ENCODE assay signal across 16 cellular contexts in the genomic region with DNA sequence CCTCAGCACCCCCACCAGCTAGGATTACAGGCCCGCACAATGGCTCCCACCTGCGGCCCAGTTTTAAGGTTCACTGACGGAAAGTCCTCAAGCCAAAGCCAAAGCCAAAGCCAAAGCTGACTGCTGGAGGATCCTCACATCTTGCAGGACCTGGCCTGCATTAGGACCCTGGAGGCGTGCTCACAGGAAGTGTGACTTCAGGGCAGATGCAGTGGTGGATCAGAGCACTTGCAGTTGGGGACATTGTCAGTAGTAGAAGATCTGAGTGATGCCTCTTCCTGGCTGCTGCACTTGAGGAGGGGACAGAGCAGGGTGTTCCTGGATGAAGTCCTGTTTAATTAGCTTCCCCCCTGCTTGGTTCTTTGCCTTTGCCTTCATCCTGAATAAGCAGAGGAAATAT.
DNase-seq lines count a peak whose midpoint lies in the region; ATAC-seq and TF ChIP-seq lines count a peak whose summit lies in the region.
"Had no signal": no experiment of that assay in that cellular context is flagged by ENCODE, and none has a peak within 500 bp of the region (broad histone marks: within the 10 kb centered on the region; RNA-seq: fewer than 3 reads in every experiment).

No MANE protein-coding gene starts in this region.

- H3K36me3 Mint-ChIP-seq in activated T-cell treated with anti-CD3 and anti-CD28 coated beads, Interleukin-2, amount 50 U/mL, for 4 hours (ENCODE audit: insufficient read depth) = peaks cover 17% of the 10 kb centered on the region
- H3K36me3 Mint-ChIP-seq in central memory CD8-positive, alpha-beta T cell (ENCODE audit: insufficient read depth) = peaks cover 8% of the 10 kb centered on the region

- H3K27me3 Mint-ChIP-seq in activated T-cell treated with anti-CD3 and anti-CD28 coated beads, Interleukin-2, amount 50 U/mL, for 4 hours (ENCODE audit: low read depth) = no peaks in the 10 kb centered on the region
- H3K27me3 Mint-ChIP-seq in central memory CD8-positive, alpha-beta T cell = no peaks in the 10 kb centered on the region

- ATAC-seq in activated T-cell treated with anti-CD3 and anti-CD28 coated beads, Interleukin-2, amount 50 U/mL, for 4 hours = peak; percentile 33 to 56
- peak; percentile 71 for ATAC-seq in central memory CD8-positive, alpha-beta T cell (replicated peaks; ENCODE audit: extremely low read depth, poor library complexity, severe bottlenecking)
- ATAC-seq in sciatic nerve = no peak
- ATAC-seq in GM18867 (IDR thresholded peaks at IDR 0.05; ENCODE audit: unreplicated experiment) = no peak
- ATAC-seq: HCT116 had no signal

- TF ChIP-seq POLR2A in stomach (IDR thresholded peaks at IDR 0.05) = no peak

- 81 to 100% (median 92%) methylated on average over 4 of the region's 4 CpGs for WGBS in stomach, 5 donors

- intact Hi-C loops in sciatic nerve (cut with DNase I) (no loop called here), stomach (cut with DNase I; ENCODE audit: low total_unique reads) (no loop called here)

- H3K9me3 ChIP-seq in stomach = peaks cover 0 to 15% (median 3%) of the 10 kb centered on the region in 4 donors

- peak overlapping the region; percentile 45 for H3K4me3 Mint-ChIP-seq in activated T-cell treated with anti-CD3 and anti-CD28 coated beads, Interleukin-2, amount 50 U/mL, for 4 hours
- peak overlapping the region; percentile 71 for H3K4me3 Mint-ChIP-seq in central memory CD8-positive, alpha-beta T cell

- peaks cover 68% of the 10 kb centered on the region for H3K4me1 Mint-ChIP-seq in activated T-cell treated with anti-CD3 and anti-CD28 coated beads, Interleukin-2, amount 50 U/mL, for 4 hours (ENCODE audit: low read depth)
- peaks cover 48% of the 10 kb centered on the region for H3K4me1 Mint-ChIP-seq in central memory CD8-positive, alpha-beta T cell

- DNase-seq in activated T-cell treated with anti-CD3 and anti-CD28 coated beads, Interleukin-2, amount 50 U/mL, for 4 hours = no peak
- no peak for DNase-seq in activated T-cell treated with anti-CD3 and anti-CD28 coated beads, Interleukin-2, amount 50 U/mL, for 48 hours
- DNase-seq in NAMALWA (ENCODE audit: low spot score) = peak; percentile 30
- no peak for DNase-seq in central memory CD8-positive, alpha-beta T cell (ENCODE audit: low spot score in 2 of 2)
- peak; percentile 10 for DNase-seq in sciatic nerve (ENCODE audit: low spot score)
- no peak for DNase-seq in stomach
- no peak for DNase-seq in NCI-H82 (lab: John Stamatoyannopoulos, UW)
- DNase-seq: ACHN, dermis blood vessel endothelial cell, DMS 273 treated with DMSO at 0.1 percent for 48 hours, NCI-H2081, NCI-H774, small intestine had no signal

- no peaks in the 10 kb centered on the region for H3K27me3 ChIP-seq in stomach

- H3K27ac ChIP-seq in stomach = no peak overlapping the region
- H3K27ac ChIP-seq: thoracic aorta had no signal

- peaks cover 0 to 8% (median 0%) of the 10 kb centered on the region in 4 donors for H3K4me1 ChIP-seq in stomach

- TF ChIP-seq EP300 in stomach (IDR thresholded peaks at IDR 0.05) = no peak

- H3K36me3 ChIP-seq in stomach = peaks cover 0 to 69% (median 34%) of the 10 kb centered on the region in 4 donors
- H3K36me3 ChIP-seq: thoracic aorta had no signal

- peak overlapping the region; percentile 96 for H3K27ac Mint-ChIP-seq in central memory CD8-positive, alpha-beta T cell (ENCODE audit: low read depth)

- no peak for TF ChIP-seq CTCF in stomach (IDR thresholded peaks at IDR 0.05)

- H3K4me3 ChIP-seq in stomach = no peak overlapping the region
- H3K4me3 ChIP-seq: thoracic aorta had no signal

- H3K9me3 Mint-ChIP-seq in activated T-cell treated with anti-CD3 and anti-CD28 coated beads, Interleukin-2, amount 50 U/mL, for 4 hours = peaks cover 5% of the 10 kb centered on the region
- no peaks in the 10 kb centered on the region for H3K9me3 Mint-ChIP-seq in central memory CD8-positive, alpha-beta T cell

Comparison
In these comparisons a context has a peak if more than half of its experiments do, and no peak if none do; other contexts are left out.
1. ATAC-seq: peak in activated T-cell treated with anti-CD3 and anti-CD28 coated beads, Interleukin-2, amount 50 U/mL, for 4 hours (2 of 2) and central memory CD8-positive, alpha-beta T cell (single experiment); none in sciatic nerve (single experiment) and GM18867 (single experiment).
2. DNase-seq: peak in NAMALWA (single experiment) and sciatic nerve (single experiment); none in activated T-cell treated with anti-CD3 and anti-CD28 coated beads, Interleukin-2, amount 50 U/mL, for 4 hours (single experiment), activated T-cell treated with anti-CD3 and anti-CD28 coated beads, Interleukin-2, amount 50 U/mL, for 48 hours (0 of 2), central memory CD8-positive, alpha-beta T cell (0 of 2), stomach (single experiment) and NCI-H82 (single experiment).